Comparison of ENCODE assay signal across 9 cellular contexts in genomic region chr4:168848112-168848511, GRCh38.
DNase-seq lines count a peak whose midpoint lies in the region; ATAC-seq and TF ChIP-seq lines count a peak whose summit lies in the region.
"Had no signal": no experiment of that assay in that cellular context is flagged by ENCODE, and none has a peak within 500 bp of the region (broad histone marks: within the 10 kb centered on the region; RNA-seq: fewer than 3 reads in every experiment).

No MANE protein-coding gene starts in this region.

- H3K9me3 ChIP-seq in left lung (no peaks in the 10 kb centered on the region), testis (no peaks in the 10 kb centered on the region)

- H3K4me1 ChIP-seq in KMS-11 (ENCODE audit: low read depth, poor library complexity, severe bottlenecking), result peaks cover 44% of the 10 kb centered on the region
- peaks cover 17 to 26% of the 10 kb centered on the region in 2 donors for H3K4me1 ChIP-seq in left lung
- H3K4me1 ChIP-seq in testis, result peaks cover 49% of the 10 kb centered on the region

- peak; percentile 70 for ATAC-seq in left lung

- H3K36me3 ChIP-seq in KMS-11 (ENCODE audit: insufficient read depth) (no peaks in the 10 kb centered on the region), left lung (no peaks in the 10 kb centered on the region), testis (ENCODE audit: low read depth, missing control alignments) (no peaks in the 10 kb centered on the region)

- H3K27me3 ChIP-seq in KMS-11 (ENCODE audit: insufficient read depth, low read depth), result no peaks in the 10 kb centered on the region
- no peaks in the 10 kb centered on the region for H3K27me3 ChIP-seq in left lung
- no peaks in the 10 kb centered on the region for H3K27me3 ChIP-seq in testis

- intact Hi-C loops in left lung (cut with DNase I) (no loop called here), testis (cut with DNase I; ENCODE audit: low total_unique reads) (no loop called here)

- no peak overlapping the region for H2AFZ ChIP-seq in KMS-11 (ENCODE audit: low read depth)

- peak overlapping the region; percentile 69 for H3K4me2 ChIP-seq in KMS-11

- no peaks in the 10 kb centered on the region for H4K20me1 ChIP-seq in KMS-11 (ENCODE audit: insufficient read depth)

- peak overlapping the region; percentile 21; the same call in 1 of the 2 replicates for H3K27ac ChIP-seq in KMS-11
- peak overlapping the region; percentile 41 to 63 for H3K27ac ChIP-seq in left lung
- peak overlapping the region; percentile 83 to 90 for H3K27ac ChIP-seq in testis

- TF ChIP-seq CTCF in KMS-11 (conservative IDR thresholded peaks at IDR 0.05; ENCODE audit: low read depth, low read length), result no peak
- TF ChIP-seq CTCF in cardiac fibroblast (IDR thresholded peaks at IDR 0.05; ENCODE audit: low read depth, low read length), result no peak
- TF ChIP-seq CTCF in left lung (IDR thresholded peaks at IDR 0.05), result no peak
- no peak for TF ChIP-seq CTCF in testis (IDR thresholded peaks at IDR 0.05)
- no peak for TF ChIP-seq CTCF in GM20000 (IDR thresholded peaks at IDR 0.05; ENCODE audit: extremely low read depth, missing control alignments)

- H3K79me2 ChIP-seq in KMS-11 (ENCODE audit: insufficient read depth, low read depth), result peaks cover 5% of the 10 kb centered on the region; the same call in 1 of the 2 replicates

- H3K4me3 ChIP-seq in KMS-11 (IDR thresholded peaks at IDR 0.05; ENCODE audit: insufficient read depth, low read depth, low read length), result no peak overlapping the region
- H3K4me3 ChIP-seq in cardiac fibroblast (replicated peaks in 1 of 2; ENCODE audit: low read depth in 2 of 2, low read length in 2 of 2), result peak overlapping the region in 1 of 2 donors; percentile 19
- peak overlapping the region in 1 of 2 donors; percentile 14 for H3K4me3 ChIP-seq in left lung
- H3K4me3 ChIP-seq in testis, result no peak overlapping the region

- WGBS in testis, 2 donors, result 16 to 42% methylated on average over 4 of the region's 4 CpGs

- no peak overlapping the region for H3K9ac ChIP-seq in KMS-11

- DNase-seq in cardiac fibroblast (ENCODE audit: low read depth in 2 of 2) (peak; percentile 40 to 59), left lung (no peak), testis (peak; percentile 40), GM20000 (ENCODE audit: low spot score) (no peak), UCSD-AML1 (lab: John Stamatoyannopoulos, UW; ENCODE audit: unreplicated experiment) (no peak), NCI-H187 treated with DMSO at 0.1 percent for 48 hours (lab: John Stamatoyannopoulos, UW) (no peak)
- DNase-seq: NCI-H82; stimulated activated CD4-positive, alpha-beta T cell treated with anti-CD3 and anti-CD28 coated beads, Interleukin-2, amount 100 ng/mL, for 48 hours had no signal

- TF ChIP-seq POLR2A in testis (IDR thresholded peaks at IDR 0.05), result no peak

Comparison
In these comparisons a context has a peak if more than half of its experiments do, and no peak if none do; other contexts are left out.
1. H3K27ac ChIP-seq: peak in every context shown above with its lines; median percentile 86 in testis; 52 in left lung; 21 in KMS-11.
2. DNase-seq: peak in cardiac fibroblast (2 of 2) and testis (single experiment); none in left lung (0 of 2), GM20000 (single experiment), UCSD-AML1 (single experiment) and NCI-H187 treated with DMSO at 0.1 percent for 48 hours (single experiment).